ENCODE assay signal across 9 cellular contexts in genomic region chr21:43805275-43805800, GRCh38. TPM values are rescaled to one million over a fixed set of nuclear protein-coding genes. Genes with fewer than 3 reads are reported as not detected.
DNase-seq lines count a peak whose midpoint lies in the region; ATAC-seq, FAIRE-seq and TF ChIP-seq lines count a peak whose summit lies in the region.
"Had no signal": no experiment of that assay in that cellular context is flagged by ENCODE, and none has a peak within 500 bp of the region (broad histone marks: within the 10 kb centered on the region; RNA-seq: fewer than 3 reads in every experiment).

No MANE protein-coding gene starts in this region.

- DNase-seq in GM12891 (ENCODE audit: insufficient read length, low spot score): peak; percentile 93
- no peak for DNase-seq in NCI-H446 treated with DMSO at 0.1 percent for 48 hours (lab: John Stamatoyannopoulos, UW)
- no peak for DNase-seq in H54 (ENCODE audit: insufficient read length, low spot score)
- DNase-seq in NCI-H2171 treated with DMSO at 0.1 percent for 48 hours (lab: John Stamatoyannopoulos, UW): no peak
- no peak for DNase-seq in NCI-H1105 treated with DMSO at 0.1 percent for 48 hours (lab: John Stamatoyannopoulos, UW)

- no peaks in the 10 kb centered on the region for H4K20me1 ChIP-seq in SU-DHL-6 (ENCODE audit: low read depth, low read length)

- H2AFZ ChIP-seq in SU-DHL-6 (ENCODE audit: low read depth, low read length, severe bottlenecking): no peak overlapping the region

- H3K9me3 ChIP-seq in SU-DHL-6 (ENCODE audit: insufficient read depth, low read length): no peaks in the 10 kb centered on the region

- no peaks in the 10 kb centered on the region for H3K9me2 ChIP-seq in SU-DHL-6 (replicated peaks; ENCODE audit: insufficient read depth, low read length)

- peak overlapping the region; percentile 86 for H3K27ac ChIP-seq in SU-DHL-6 (ENCODE audit: low read depth, low read length)

- H3K36me3 ChIP-seq in SU-DHL-6 (ENCODE audit: low read length): no peaks in the 10 kb centered on the region

- H3K9ac ChIP-seq in SU-DHL-6 (ENCODE audit: low read length): peak overlapping the region; percentile 29

- no peak for TF ChIP-seq POLR2A in GM12891 (IDR thresholded peaks at IDR 0.05; ENCODE audit: low read depth, low read length)
- TF ChIP-seq POLR2A in H54 (IDR thresholded peaks at IDR 0.05; ENCODE audit: low read depth, low read length): no peak

- peak; percentile 93 for FAIRE-seq in GM12891 (lab: Jason Lieb, UNC)
- FAIRE-seq in H54 (lab: Jason Lieb, UNC): no peak
- FAIRE-seq: endothelial cell of umbilical vein had no signal

- H3K4me2 ChIP-seq in SU-DHL-6 (ENCODE audit: low read depth, low read length, poor library complexity, severe bottlenecking): peak overlapping the region; percentile 53

- TF ChIP-seq CTCF in SU-DHL-6 (IDR thresholded peaks at IDR 0.05; ENCODE audit: insufficient read depth, low read length, poor library complexity, severe bottlenecking): no peak

- no peaks in the 10 kb centered on the region for H3K27me3 ChIP-seq in SU-DHL-6 (ENCODE audit: low read length)

- peaks cover 8% of the 10 kb centered on the region for H3F3A ChIP-seq in SU-DHL-6 (ENCODE audit: insufficient read depth)

- no peaks in the 10 kb centered on the region for H3K79me2 ChIP-seq in SU-DHL-6 (ENCODE audit: insufficient read depth, low read length)

- H3K4me3 ChIP-seq in SU-DHL-6 (ENCODE audit: insufficient read depth, low read length, poor library complexity, severe bottlenecking): no peak overlapping the region

- ATAC-seq in GM19397 (IDR thresholded peaks at IDR 0.05; ENCODE audit: unreplicated experiment): peak; percentile 75
- peak; percentile 65 for ATAC-seq in HG03064 (IDR thresholded peaks at IDR 0.05; ENCODE audit: low read depth, unreplicated experiment)

TF ChIP-seq in GM12891, 5 proteins besides CTCF, POLR2A, EP300 and RAD21:
- TF ChIP-seq PAX5 (IDR thresholded peaks at IDR 0.05; ENCODE audit: insufficient read depth, low read length, severe bottlenecking) (peak; percentile 98), POU2F2 (IDR thresholded peaks at IDR 0.05; ENCODE audit: low read depth, low read length) (peak; percentile 96), TAF1 (IDR thresholded peaks at IDR 0.05; ENCODE audit: low read depth, low read length) (0 out of 2 replicates have a peak, but pooled peaks have one; percentile 5), SPI1 (IDR thresholded peaks at IDR 0.05; ENCODE audit: low read depth, low read length) (peak; percentile 58), POLR2AphosphoS5 (IDR thresholded peaks at IDR 0.05; ENCODE audit: low read depth, low read length) (no peak)

RNA-seq across cellular contexts. Expression of gene RRP1, which starts 16.0 kb away (rescaled TPM):
- polyA plus RNA-seq in GM12891 (2012; ENCODE audit: low read depth, missing spikeins): 26.4 TPM

RNA-seq across cellular contexts. Expression of gene CSTB, which starts 29.2 kb away (rescaled TPM):
- 46.0 TPM for polyA plus RNA-seq in GM12891 (2012; ENCODE audit: low read depth, missing spikeins)

RNA-seq across cellular contexts. Expression of gene AGPAT3, which starts 59.7 kb away (rescaled TPM):
- 36.9 TPM for polyA plus RNA-seq in GM12891 (2012; ENCODE audit: low read depth, missing spikeins)
